27 cellular contexts compared by ENCODE assay signal in genomic region chr4:106473515-106473914, GRCh38.
"Had no signal": no experiment of that assay in that cellular context is flagged by ENCODE, and none has a peak within 500 bp of the region (broad histone marks: within the 10 kb centered on the region; RNA-seq: fewer than 3 reads in every experiment).

No MANE protein-coding gene starts in this region.

- H3K4me3 Mint-ChIP-seq: activated CD8-positive, alpha-beta memory T cell treated with anti-CD3 and anti-CD28 coated beads, Interleukin-2, amount 10 ng/mL, durations not matched to agents 7 days and 5 days; activated naive CD8-positive, alpha-beta T cell treated with anti-CD3 and anti-CD28 coated beads, Interleukin-2, amount 10 ng/mL, durations not matched to agents 7 days and 5 days; activated T-cell treated with anti-CD3 and anti-CD28 coated beads, Interleukin-2, amount 50 U/mL, for 4 hours had no signal

- H3K9me3 ChIP-seq: adrenal gland, colonic mucosa, Peyer's patch, SJCRH30, SK-N-SH had no signal

- H3K27ac ChIP-seq: adrenal gland, colonic mucosa, Peyer's patch, RWPE1, SJCRH30, VCaP had no signal

- H3K4me1 ChIP-seq: adrenal gland, colonic mucosa, Peyer's patch, SJCRH30 had no signal

- H3K36me3 ChIP-seq: adrenal gland, colonic mucosa, Peyer's patch, SJCRH30 had no signal

- H3K27me3 Mint-ChIP-seq: activated CD8-positive, alpha-beta memory T cell treated with anti-CD3 and anti-CD28 coated beads, Interleukin-2, amount 10 ng/mL, durations not matched to agents 7 days and 5 days; activated naive CD8-positive, alpha-beta T cell treated with anti-CD3 and anti-CD28 coated beads, Interleukin-2, amount 10 ng/mL, durations not matched to agents 7 days and 5 days had no signal

- ATAC-seq: activated CD8-positive, alpha-beta memory T cell treated with anti-CD3 and anti-CD28 coated beads, Interleukin-2, amount 10 ng/mL, durations not matched to agents 7 days and 5 days; activated T-cell treated with anti-CD3 and anti-CD28 coated beads, Interleukin-2, amount 50 U/mL, for 4 hours had no signal

- H3K27me3 ChIP-seq: adrenal gland, colonic mucosa, Peyer's patch, SJCRH30 had no signal

- H3K9ac ChIP-seq: SK-N-SH had no signal

- DNase-seq: activated CD4-positive, CD25-positive, alpha-beta regulatory T cell; activated CD8-positive, alpha-beta memory T cell treated with anti-CD3 and anti-CD28 coated beads, Interleukin-2, amount 10 ng/mL, durations not matched to agents 7 days and 5 days; activated gamma-delta T cell treated with Interleukin-2 at 50 U/mL for 16 hours; activated naive CD4-positive, alpha-beta T cell treated with anti-CD3 and anti-CD28 coated beads, Interleukin-2, amount 50 U/mL, for 16 hours; activated naive CD8-positive, alpha-beta T cell treated with anti-CD3 and anti-CD28 coated beads, Interleukin-2, amount 10 ng/mL, durations not matched to agents 7 days and 5 days; activated T-cell treated with anti-CD3 and anti-CD28 coated beads, Interleukin-2, amount 50 U/mL, for 4 hours; adrenal gland; anterior cingulate cortex; caudate nucleus; colonic mucosa; NCI-H1048; NCI-H146; NCI-H1930; NCI-H2171; NCI-H2227 treated with DMSO at 0.1 percent for 48 hours; NCI-H446 treated with DMSO at 0.1 percent for 48 hours; NCI-H524 treated with DMSO at 0.1 percent for 48 hours; NCI-H774; OCI-M1; Peyer's patch; Right ventricle myocardium superior; SJCRH30; SK-N-SH; T-helper 1 cell had no signal

- H3K36me3 Mint-ChIP-seq: activated CD8-positive, alpha-beta memory T cell treated with anti-CD3 and anti-CD28 coated beads, Interleukin-2, amount 10 ng/mL, durations not matched to agents 7 days and 5 days; activated naive CD8-positive, alpha-beta T cell treated with anti-CD3 and anti-CD28 coated beads, Interleukin-2, amount 10 ng/mL, durations not matched to agents 7 days and 5 days had no signal

- H3K9me3 Mint-ChIP-seq: activated naive CD8-positive, alpha-beta T cell treated with anti-CD3 and anti-CD28 coated beads, Interleukin-2, amount 10 ng/mL, durations not matched to agents 7 days and 5 days; activated T-cell treated with anti-CD3 and anti-CD28 coated beads, Interleukin-2, amount 50 U/mL, for 4 hours; activated T-helper 2 cell treated with anti-CD3 and anti-CD28 coated beads, Interferon-gamma antibody, Interleukin-2, Interleukin-4, amounts not matched to agents 10 μg/mL and 5 μg/mL and 100 μg/mL, durations not matched to agents 14 hours and 24 hours and 36 hours had no signal

- H3K4me2 ChIP-seq: SK-N-SH had no signal

- H3K4me3 ChIP-seq: adrenal gland, colonic mucosa, Peyer's patch, SJCRH30 had no signal

- H3K4me1 Mint-ChIP-seq: activated CD8-positive, alpha-beta memory T cell treated with anti-CD3 and anti-CD28 coated beads, Interleukin-2, amount 10 ng/mL, durations not matched to agents 7 days and 5 days; activated naive CD8-positive, alpha-beta T cell treated with anti-CD3 and anti-CD28 coated beads, Interleukin-2, amount 10 ng/mL, durations not matched to agents 7 days and 5 days had no signal

- H3K27ac Mint-ChIP-seq: activated CD8-positive, alpha-beta memory T cell treated with anti-CD3 and anti-CD28 coated beads, Interleukin-2, amount 10 ng/mL, durations not matched to agents 7 days and 5 days; activated naive CD8-positive, alpha-beta T cell treated with anti-CD3 and anti-CD28 coated beads, Interleukin-2, amount 10 ng/mL, durations not matched to agents 7 days and 5 days; activated T-helper 2 cell treated with anti-CD3 and anti-CD28 coated beads, Interferon-gamma antibody, Interleukin-2, Interleukin-4, amounts not matched to agents 10 μg/mL and 5 μg/mL and 100 μg/mL, durations not matched to agents 14 hours and 24 hours and 36 hours had no signal
